In the genomic region with DNA sequence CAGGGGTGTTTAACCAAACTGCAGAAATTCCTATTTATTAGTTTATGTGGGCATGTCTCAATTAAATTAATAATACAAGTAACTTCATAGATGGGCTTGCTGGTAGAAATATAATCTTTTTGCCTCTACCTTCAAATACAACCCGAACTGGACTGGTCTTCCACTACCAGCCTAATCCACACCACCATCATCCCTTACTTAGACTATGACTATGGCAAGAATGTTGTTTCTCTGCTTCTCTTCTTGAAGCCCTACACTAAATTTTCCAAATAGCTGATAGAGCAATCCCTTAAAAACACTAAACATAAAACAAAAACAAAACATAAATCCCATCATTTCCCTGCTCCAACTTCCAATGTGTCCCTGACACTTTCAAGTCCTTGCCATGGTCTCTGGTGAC, we compare ENCODE assay signal across 18 cellular contexts. TPM values are rescaled to one million over a fixed set of nuclear protein-coding genes. Genes with fewer than 3 reads are reported as not detected.
A peak's percentile ranks its signal among the peaks of the same experiment; 100 is the strongest.
DNase-seq lines count a peak whose midpoint lies in the region; ATAC-seq and TF ChIP-seq lines count a peak whose summit lies in the region.
"Had no signal": no experiment of that assay in that cellular context is flagged by ENCODE, and none has a peak within 500 bp of the region (broad histone marks: within the 10 kb centered on the region; RNA-seq: fewer than 3 reads in every experiment).

No MANE protein-coding gene starts in this region.

- H3K27ac Mint-ChIP-seq in MCF 10A (ENCODE audit: low read depth, unreplicated experiment): peak overlapping the region; percentile 4
- peak overlapping the region in 5 of 9 donors; percentile 10 to 48 (median 28) for H3K27ac Mint-ChIP-seq in naive thymus-derived CD4-positive, alpha-beta T cell
- no peak overlapping the region for H3K27ac Mint-ChIP-seq in activated T-helper 1 cell treated with anti-CD3 and anti-CD28 coated beads, Interleukin-12 subunit alpha, Interleukin-12 subunit beta, Interleukin-2, Interleukin-4 antibody, amounts not matched to agents 30 ng/mL and 10 ng/mL and 1 ng/mL, durations not matched to agents 14 hours and 24 hours and 36 hours

- no TSS peak for BruUV-seq in MCF 10A (replicated peaks; lab: Mats Ljungman, UMichigan)
- BruUV-seq in Panc1 (replicated peaks; lab: Mats Ljungman, UMichigan): TSS peak; percentile 31

- no peak overlapping the region for H3K4me3 Mint-ChIP-seq in MCF 10A (ENCODE audit: unreplicated experiment)
- no peak overlapping the region for H3K4me3 Mint-ChIP-seq in naive thymus-derived CD4-positive, alpha-beta T cell
- no peak overlapping the region for H3K4me3 Mint-ChIP-seq in activated T-helper 1 cell treated with anti-CD3 and anti-CD28 coated beads, Interleukin-12 subunit alpha, Interleukin-12 subunit beta, Interleukin-2, Interleukin-4 antibody, amounts not matched to agents 30 ng/mL and 10 ng/mL and 1 ng/mL, durations not matched to agents 14 hours and 24 hours and 36 hours

- TF ChIP-seq CTCF in MCF 10A (IDR thresholded peaks at IDR 0.05; ENCODE audit: unreplicated experiment) (no peak), breast epithelium (IDR thresholded peaks at IDR 0.05) (no peak), Panc1 (IDR thresholded peaks at IDR 0.05) (no peak)

- H3K4me1 Mint-ChIP-seq in MCF 10A (ENCODE audit: insufficient read depth, unreplicated experiment): peaks cover 18% of the 10 kb centered on the region
- H3K4me1 Mint-ChIP-seq in naive thymus-derived CD4-positive, alpha-beta T cell: peaks cover 2 to 18% (median 14%) of the 10 kb centered on the region in 7 donors
- H3K4me1 Mint-ChIP-seq in activated T-helper 1 cell treated with anti-CD3 and anti-CD28 coated beads, Interleukin-12 subunit alpha, Interleukin-12 subunit beta, Interleukin-2, Interleukin-4 antibody, amounts not matched to agents 30 ng/mL and 10 ng/mL and 1 ng/mL, durations not matched to agents 14 hours and 24 hours and 36 hours (ENCODE audit: low read depth): peaks cover 9% of the 10 kb centered on the region

- H3K4me3 ChIP-seq in breast epithelium (no peak overlapping the region), Panc1 (ENCODE audit: low read depth in 2 of 2, low read length in 2 of 2) (no peak overlapping the region)
- H3K4me3 ChIP-seq in naive thymus-derived CD4-positive, alpha-beta T cell (ENCODE audit: low read length): no peak overlapping the region

- POLR2A ChIA-PET in MCF 10A (lab: Yijun Ruan, JAX) (no interaction called here), Panc1 (lab: Charles Lee) (no interaction called here)
- POLR2A ChIA-PET in naive thymus-derived CD4-positive, alpha-beta T cell (lab: Charles Lee): interaction anchor here (0.6 kb wide), 1 partner anchor 58 kb away, joined by 3 read pairs; no protein-coding TSS in a partner anchor

- ATAC-seq in Panc1 (no peak), GM18907 (IDR thresholded peaks at IDR 0.05; ENCODE audit: unreplicated experiment) (no peak)
- ATAC-seq in naive thymus-derived CD4-positive, alpha-beta T cell: no peak

- DNase-seq in MCF 10A (ENCODE audit: unreplicated experiment) (no peak), breast epithelium (ENCODE audit: low spot score in 2 of 2) (no peak), Panc1 (ENCODE audit: low read depth, low spot score) (no peak), glomerular visceral epithelial cell (ENCODE audit: extremely low spot score) (no peak)
- DNase-seq in naive thymus-derived CD4-positive, alpha-beta T cell: no peak
- no peak for DNase-seq in activated T-helper 1 cell treated with anti-CD3 and anti-CD28 coated beads, Interleukin-12 subunit alpha, Interleukin-12 subunit beta, Interleukin-2, Interleukin-4 antibody, amounts not matched to agents 30 ng/mL and 10 ng/mL and 1 ng/mL, durations not matched to agents 14 hours and 24 hours and 36 hours (ENCODE audit: low spot score)
- DNase-seq: AML-193; H7; NCI-H1417 treated with DMSO at 0.1 percent for 48 hours; NCI-H2029; NCI-H2171; NCI-H446; NCI-H69; NK-92 treated with Interleukin-12 subunit alpha and Interleukin-12 subunit beta, amount 100 ng/mL, for 24 hours; OCI-M1; RPMI8226; SIG-M5 had no signal

- H3K9me3 Mint-ChIP-seq in MCF 10A (ENCODE audit: unreplicated experiment): no peaks in the 10 kb centered on the region
- H3K9me3 Mint-ChIP-seq in naive thymus-derived CD4-positive, alpha-beta T cell: peaks cover 0 to 2% (median 0%) of the 10 kb centered on the region in 11 donors
- no peaks in the 10 kb centered on the region for H3K9me3 Mint-ChIP-seq in activated T-helper 1 cell treated with anti-CD3 and anti-CD28 coated beads, Interleukin-12 subunit alpha, Interleukin-12 subunit beta, Interleukin-2, Interleukin-4 antibody, amounts not matched to agents 30 ng/mL and 10 ng/mL and 1 ng/mL, durations not matched to agents 14 hours and 24 hours and 36 hours

- no peaks in the 10 kb centered on the region for H3K27me3 Mint-ChIP-seq in MCF 10A (ENCODE audit: insufficient read depth, unreplicated experiment)
- no peaks in the 10 kb centered on the region for H3K27me3 Mint-ChIP-seq in naive thymus-derived CD4-positive, alpha-beta T cell
- H3K27me3 Mint-ChIP-seq in activated T-helper 1 cell treated with anti-CD3 and anti-CD28 coated beads, Interleukin-12 subunit alpha, Interleukin-12 subunit beta, Interleukin-2, Interleukin-4 antibody, amounts not matched to agents 30 ng/mL and 10 ng/mL and 1 ng/mL, durations not matched to agents 14 hours and 24 hours and 36 hours (ENCODE audit: insufficient read depth): no peaks in the 10 kb centered on the region

- H3K9me3 ChIP-seq in breast epithelium (no peaks in the 10 kb centered on the region), Panc1 (ENCODE audit: control insufficient read depth, insufficient read depth, low read depth, low read length) (no peaks in the 10 kb centered on the region)
- H3K9me3 ChIP-seq in naive thymus-derived CD4-positive, alpha-beta T cell (ENCODE audit: control insufficient read depth in 2 of 3, low read length in 3 of 3): no peaks in the 10 kb centered on the region

- H3K36me3 ChIP-seq in breast epithelium: no peaks in the 10 kb centered on the region
- H3K36me3 ChIP-seq in Panc1 (ENCODE audit: control insufficient read depth, insufficient read depth, low read length): peaks cover 8% of the 10 kb centered on the region; the same call in 1 of the 2 replicates
- H3K36me3 ChIP-seq in naive thymus-derived CD4-positive, alpha-beta T cell (ENCODE audit: control insufficient read depth in 2 of 3, insufficient read depth in 3 of 3, low read length in 3 of 3): peaks cover 13 to 58% (median 22%) of the 10 kb centered on the region in 3 experiments

- no peak for TF ChIP-seq POLR2A in breast epithelium (IDR thresholded peaks at IDR 0.05)

- H3K4me1 ChIP-seq in breast epithelium (no peaks in the 10 kb centered on the region), Panc1 (ENCODE audit: control insufficient read depth, insufficient read depth, low read length) (no peaks in the 10 kb centered on the region)
- H3K4me1 ChIP-seq in naive thymus-derived CD4-positive, alpha-beta T cell (ENCODE audit: control insufficient read depth in 2 of 2, insufficient read depth in 2 of 2, low read length in 2 of 2): no peaks in the 10 kb centered on the region

- peaks cover 68% of the 10 kb centered on the region for H3K36me3 Mint-ChIP-seq in MCF 10A (ENCODE audit: insufficient read depth, unreplicated experiment)
- H3K36me3 Mint-ChIP-seq in naive thymus-derived CD4-positive, alpha-beta T cell: peaks cover 9 to 28% (median 27%) of the 10 kb centered on the region in 5 donors
- H3K36me3 Mint-ChIP-seq in activated T-helper 1 cell treated with anti-CD3 and anti-CD28 coated beads, Interleukin-12 subunit alpha, Interleukin-12 subunit beta, Interleukin-2, Interleukin-4 antibody, amounts not matched to agents 30 ng/mL and 10 ng/mL and 1 ng/mL, durations not matched to agents 14 hours and 24 hours and 36 hours (ENCODE audit: low read depth): peaks cover 39% of the 10 kb centered on the region

- CTCF ChIA-PET in MCF 10A (lab: Yijun Ruan, JAX): no interaction called here
- CTCF ChIA-PET in Panc1 (lab: Charles Lee): no interaction called here
- CTCF ChIA-PET in naive thymus-derived CD4-positive, alpha-beta T cell (lab: Charles Lee): no interaction called here

- H3K27ac ChIP-seq in breast epithelium (no peak overlapping the region), Panc1 (ENCODE audit: low read length) (no peak overlapping the region)
- no peak overlapping the region for H3K27ac ChIP-seq in naive thymus-derived CD4-positive, alpha-beta T cell (ENCODE audit: low read depth, low read length)

- intact Hi-C loops in MCF 10A (cut with micrococcal nuclease) (no loop called here), breast epithelium (cut with DNase I; ENCODE audit: low total_unique reads) (no loop called here), Panc1 (cut with micrococcal nuclease; ENCODE audit: unreplicated experiment) (no loop called here)
- intact Hi-C loops in naive thymus-derived CD4-positive, alpha-beta T cell (cut with micrococcal nuclease): no loop called here
- intact Hi-C loops in activated T-helper 1 cell treated with anti-CD3 and anti-CD28 coated beads, Interleukin-12 subunit alpha, Interleukin-12 subunit beta, Interleukin-2, Interleukin-4 antibody, amounts not matched to agents 30 ng/mL and 10 ng/mL and 1 ng/mL, durations not matched to agents 14 hours and 24 hours and 36 hours (cut with micrococcal nuclease): no loop called here

- no peaks in the 10 kb centered on the region for H3K27me3 ChIP-seq in breast epithelium
- no peaks in the 10 kb centered on the region for H3K27me3 ChIP-seq in Panc1 (ENCODE audit: control insufficient read depth, insufficient read depth, low read length)
- no peaks in the 10 kb centered on the region for H3K27me3 ChIP-seq in naive thymus-derived CD4-positive, alpha-beta T cell (ENCODE audit: control insufficient read depth in 2 of 2, insufficient read depth in 2 of 2, low read length in 2 of 2)

- in situ Hi-C loops in Panc1 (cut with HindIII; ENCODE audit: low pct_unique_long_range_greater_than_20kb, low sequenced_read_pairs): no loop called here

RNA-seq across cellular contexts. Expression of gene ULK2, which starts 47.8 kb away (rescaled TPM):
- 7.9 and 11.4 TPM in 2 replicates for total RNA-seq in MCF 10A (2022)
- total RNA-seq in breast epithelium: 10 to 100 TPM; 22.1 to 25.6 (median 23.0) TPM
- total RNA-seq in Panc1 (2021; ENCODE audit: unreplicated experiment): 22.8 TPM
- polyA plus RNA-seq in Panc1 (2012; ENCODE audit: insufficient read length): 40.2 TPM
- total RNA-seq in naive thymus-derived CD4-positive, alpha-beta T cell: 10 to 100 TPM; 10.9 to 21.2 (median 14.8) TPM
- polyA plus RNA-seq in naive thymus-derived CD4-positive, alpha-beta T cell: 10 to 100 TPM in 1 of 2 donors, 1 to 10 TPM in 1; 7.3 to 14.3 TPM
- total RNA-seq in activated T-helper 1 cell treated with anti-CD3 and anti-CD28 coated beads, Interleukin-12 subunit alpha, Interleukin-12 subunit beta, Interleukin-2, Interleukin-4 antibody, amounts not matched to agents 30 ng/mL and 10 ng/mL and 1 ng/mL, durations not matched to agents 14 hours and 24 hours and 36 hours: 17.8 and 18.6 TPM in 2 replicates
